ENCODE assay signal across 9 cellular contexts in the genomic region with DNA sequence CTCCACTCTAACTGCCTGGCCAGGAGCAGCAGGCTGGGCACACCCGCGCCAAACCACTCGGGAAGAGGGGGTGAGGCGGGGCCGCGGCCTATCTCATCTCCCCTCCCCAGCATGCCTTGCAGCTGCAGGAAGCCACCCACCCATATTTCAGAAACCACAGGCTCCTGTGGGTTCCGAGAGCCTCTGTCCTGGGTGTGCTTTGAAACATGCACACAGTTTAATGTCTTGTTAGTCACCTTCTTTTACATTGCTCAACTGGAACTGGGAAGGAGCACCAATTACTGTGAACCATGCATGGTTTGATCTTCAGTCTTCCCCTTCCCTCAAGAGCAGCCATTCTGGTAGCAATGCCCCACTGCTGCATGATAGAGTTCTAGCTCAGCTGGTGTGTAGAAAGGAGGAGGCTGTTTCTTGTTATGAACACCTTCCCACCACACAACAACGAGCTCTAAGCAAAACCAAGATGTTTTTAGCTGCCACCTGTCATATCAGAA. TPM values are rescaled to one million over a fixed set of nuclear protein-coding genes. Genes with fewer than 3 reads are reported as not detected.
DNase-seq lines count a peak whose midpoint lies in the region; ATAC-seq lines count a peak whose summit lies in the region.
"Had no signal": no experiment of that assay in that cellular context is flagged by ENCODE, and none has a peak within 500 bp of the region (broad histone marks: within the 10 kb centered on the region; RNA-seq: fewer than 3 reads in every experiment).

No MANE protein-coding gene starts in this region.

- peak; percentile 41 to 64 (median 42) for DNase-seq in T-helper 17 cell
- DNase-seq in activated naive CD8-positive, alpha-beta T cell treated with anti-CD3 and anti-CD28 coated beads for 36 hours: peak; percentile 82
- peak; percentile 57 for DNase-seq in stimulated activated CD8-positive, alpha-beta memory T cell treated with anti-CD3 and anti-CD28 coated beads, Interleukin-12 subunit alpha, Interleukin-12 subunit beta, amount 100 ng/mL, for 1 hour (ENCODE audit: low read depth)
- no peak for DNase-seq in HT-29 (ENCODE audit: low spot score)
- no peak for DNase-seq in NCI-H2196 treated with DMSO at 0.1 percent for 48 hours (lab: John Stamatoyannopoulos, UW; ENCODE audit: unreplicated experiment)
- no peak for DNase-seq in ecto neural progenitor cell (ENCODE audit: low spot score)

- no peaks in the 10 kb centered on the region for H3K9me3 ChIP-seq in T-helper 17 cell (ENCODE audit: control insufficient read depth, low read length, poor library complexity, severe bottlenecking)

- H3K36me3 Mint-ChIP-seq in T-helper 17 cell (ENCODE audit: low read depth): no peaks in the 10 kb centered on the region
- H3K36me3 Mint-ChIP-seq in activated naive CD8-positive, alpha-beta T cell treated with anti-CD3 and anti-CD28 coated beads for 36 hours: peaks cover 33% of the 10 kb centered on the region

- H3K4me3 Mint-ChIP-seq in T-helper 17 cell: peak overlapping the region; percentile 87
- H3K4me3 Mint-ChIP-seq in activated naive CD8-positive, alpha-beta T cell treated with anti-CD3 and anti-CD28 coated beads for 36 hours: peak overlapping the region; percentile 82

- peak; percentile 57 for ATAC-seq in GM18909 (IDR thresholded peaks at IDR 0.05; ENCODE audit: poor library complexity, unreplicated experiment)
- ATAC-seq in HG03097 (IDR thresholded peaks at IDR 0.05; ENCODE audit: low FRiP score, unreplicated experiment): peak; percentile 38
- peak; percentile 86 for ATAC-seq in T-helper 17 cell

- peak overlapping the region; percentile 99 for H3K27ac Mint-ChIP-seq in T-helper 17 cell
- H3K27ac Mint-ChIP-seq in activated naive CD8-positive, alpha-beta T cell treated with anti-CD3 and anti-CD28 coated beads for 36 hours: peak overlapping the region; percentile 96

- no peaks in the 10 kb centered on the region for H3K27me3 Mint-ChIP-seq in T-helper 17 cell
- H3K27me3 Mint-ChIP-seq in activated naive CD8-positive, alpha-beta T cell treated with anti-CD3 and anti-CD28 coated beads for 36 hours: no peaks in the 10 kb centered on the region

- peaks cover 80% of the 10 kb centered on the region for H3K4me1 Mint-ChIP-seq in T-helper 17 cell
- H3K4me1 Mint-ChIP-seq in activated naive CD8-positive, alpha-beta T cell treated with anti-CD3 and anti-CD28 coated beads for 36 hours: peaks cover 92% of the 10 kb centered on the region

- peaks cover 8% of the 10 kb centered on the region for H3K9me3 Mint-ChIP-seq in activated naive CD8-positive, alpha-beta T cell treated with anti-CD3 and anti-CD28 coated beads for 36 hours

RNA-seq across cellular contexts. Expression of gene IKZF1, which starts 37.6 kb away (rescaled TPM):
- total RNA-seq in T-helper 17 cell: 100 to 1,000 TPM; 301 to 323 TPM
- 100 to 1,000 TPM; 220 to 225 TPM for total RNA-seq in activated naive CD8-positive, alpha-beta T cell treated with anti-CD3 and anti-CD28 coated beads for 36 hours
- total RNA-seq in HT-29 (2014; rRNA removed; shearing (Covaris generic)): not detected in 2 replicates
- total RNA-seq: LHCN-M2 had no signal

Comparison
In these comparisons a context has a peak if more than half of its experiments do, and no peak if none do; other contexts are left out.
1. DNase-seq: peak in T-helper 17 cell (3 of 3), activated naive CD8-positive, alpha-beta T cell treated with anti-CD3 and anti-CD28 coated beads for 36 hours (single experiment) and stimulated activated CD8-positive, alpha-beta memory T cell treated with anti-CD3 and anti-CD28 coated beads, Interleukin-12 subunit alpha, Interleukin-12 subunit beta, amount 100 ng/mL, for 1 hour (single experiment); none in HT-29 (single experiment), NCI-H2196 treated with DMSO at 0.1 percent for 48 hours (single experiment) and ecto neural progenitor cell (single experiment).
2. RNA of gene IKZF1, which starts 37.6 kb away (total RNA-seq): 301 to 323 TPM in T-helper 17 cell and 220 to 225 TPM in activated naive CD8-positive, alpha-beta T cell treated with anti-CD3 and anti-CD28 coated beads for 36 hours; not detected in HT-29; every median in the first group is over 100 times any median in the second.
3. Peak in every context shown above with its lines, with median percentiles within 50 percentile points of each other: ATAC-seq.